Comparison of ENCODE assay signal across 23 cellular contexts in the genomic region with DNA sequence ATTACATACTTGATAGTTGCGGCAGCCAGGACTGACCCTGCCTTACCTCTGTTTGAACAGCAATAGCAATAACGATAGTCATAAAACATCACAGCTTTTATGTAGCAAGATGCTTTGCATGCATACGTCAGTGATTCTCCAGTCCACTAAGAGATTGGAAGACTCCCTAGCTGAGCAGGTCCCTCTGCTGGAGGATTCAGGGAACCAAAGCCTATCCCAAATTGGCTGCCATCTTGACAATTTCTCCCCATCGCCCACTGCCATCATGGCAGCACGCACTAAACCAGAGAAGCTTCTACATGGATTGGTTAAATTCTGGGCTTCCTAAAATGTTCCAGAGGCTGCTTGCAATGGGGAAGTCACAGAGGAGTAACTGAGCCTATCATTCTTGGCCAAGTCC.
DNase-seq lines count a peak whose midpoint lies in the region; ATAC-seq and TF ChIP-seq lines count a peak whose summit lies in the region.
"Had no signal": no experiment of that assay in that cellular context is flagged by ENCODE, and none has a peak within 500 bp of the region (broad histone marks: within the 10 kb centered on the region; RNA-seq: fewer than 3 reads in every experiment).

No MANE protein-coding gene starts in this region.

- H3K27ac Mint-ChIP-seq in HFFc6 (no peak overlapping the region), neural crest cell (ENCODE audit: unreplicated experiment) (no peak overlapping the region)
- H3K27ac Mint-ChIP-seq: CD4-positive, CD25-positive, alpha-beta regulatory T cell; natural killer cell treated with Interleukin-12 subunit alpha and Interleukin-12 subunit beta and Interleukin-15 and Interleukin-18, amount 100 ng/mL, for 72 hours had no signal

- H3K4me3 Mint-ChIP-seq in HFFc6 (no peak overlapping the region), neural crest cell (no peak overlapping the region)
- H3K4me3 Mint-ChIP-seq: CD4-positive, CD25-positive, alpha-beta regulatory T cell; natural killer cell treated with Interleukin-12 subunit alpha and Interleukin-12 subunit beta and Interleukin-15 and Interleukin-18, amount 100 ng/mL, for 72 hours had no signal

- H3K36me3 Mint-ChIP-seq in HFFc6 (ENCODE audit: low read depth) (no peaks in the 10 kb centered on the region), neural crest cell (ENCODE audit: low read depth) (no peaks in the 10 kb centered on the region)
- H3K36me3 Mint-ChIP-seq: CD4-positive, CD25-positive, alpha-beta regulatory T cell; natural killer cell treated with Interleukin-12 subunit alpha and Interleukin-12 subunit beta and Interleukin-15 and Interleukin-18, amount 100 ng/mL, for 72 hours had no signal

- H3K4me3 ChIP-seq in choroid plexus epithelial cell (ENCODE audit: low read depth, low read length), result no peak overlapping the region
- H3K4me3 ChIP-seq: ascending aorta, psoas muscle, thoracic aorta had no signal

- peak; percentile 63 for TF ChIP-seq CTCF in HFFc6 (IDR thresholded peaks at IDR 0.05)
- peak; percentile 47 for TF ChIP-seq CTCF in choroid plexus epithelial cell (conservative IDR thresholded peaks at IDR 0.05; ENCODE audit: low read depth, low read length)
- TF ChIP-seq CTCF in neural crest cell (conservative IDR thresholded peaks at IDR 0.05), result peak; percentile 18

- H3K9me3 Mint-ChIP-seq in HFFc6 (no peaks in the 10 kb centered on the region), neural crest cell (no peaks in the 10 kb centered on the region)
- H3K9me3 Mint-ChIP-seq: CD4-positive, CD25-positive, alpha-beta regulatory T cell; natural killer cell treated with Interleukin-12 subunit alpha and Interleukin-12 subunit beta and Interleukin-15 and Interleukin-18, amount 100 ng/mL, for 72 hours had no signal

- H3K27me3 Mint-ChIP-seq in HFFc6 (ENCODE audit: insufficient read depth) (no peaks in the 10 kb centered on the region), neural crest cell (ENCODE audit: low read depth) (peaks cover 9% of the 10 kb centered on the region)
- H3K27me3 Mint-ChIP-seq: CD4-positive, CD25-positive, alpha-beta regulatory T cell had no signal

- ATAC-seq in GM18520 (IDR thresholded peaks at IDR 0.05; ENCODE audit: unreplicated experiment), result no peak
- no peak for ATAC-seq in HG02884 (IDR thresholded peaks at IDR 0.05; ENCODE audit: unreplicated experiment)
- ATAC-seq: natural killer cell treated with Interleukin-12 subunit alpha and Interleukin-12 subunit beta and Interleukin-15 and Interleukin-18, amount 100 ng/mL, for 72 hours; psoas muscle had no signal

- DNase-seq in NCI-H510A (lab: John Stamatoyannopoulos, UW), result peak; percentile 6
- no peak for DNase-seq in NCI-H510A treated with DMSO at 0.1 percent for 48 hours (lab: John Stamatoyannopoulos, UW)
- no peak for DNase-seq in HFFc6
- DNase-seq in choroid plexus epithelial cell (ENCODE audit: low read depth), result peak; percentile 36
- no peak for DNase-seq in neural crest cell (ENCODE audit: low read depth, low spot score)
- no peak for DNase-seq in HPDE6-E6E7 (ENCODE audit: extremely low spot score)
- DNase-seq: activated CD4-positive, alpha-beta T cell treated with anti-CD3 and anti-CD28 coated beads, Interleukin-2, amount 50 U/mL, for 48 hours; activated naive CD4-positive, alpha-beta T cell; activated T-cell treated with anti-CD3 and anti-CD28 coated beads for 4 hours; CD4-positive, CD25-positive, alpha-beta regulatory T cell; DMS79 treated with DMSO at 0.1 percent for 48 hours; effector memory CD4-positive, alpha-beta T cell; hypothalamus; NCI-H1092 treated with DMSO at 0.1 percent for 48 hours; NCI-H2081 treated with DMSO at 0.1 percent for 48 hours; psoas muscle; stimulated activated CD4-positive, alpha-beta T cell treated with anti-CD3 and anti-CD28 coated beads, Interleukin-12 subunit alpha, Interleukin-12 subunit beta, amount 100 ng/mL, for 4 hours; T-helper 1 cell had no signal

- H3K4me1 Mint-ChIP-seq in HFFc6 (ENCODE audit: low read depth) (peaks cover 56% of the 10 kb centered on the region), neural crest cell (no peaks in the 10 kb centered on the region)
- H3K4me1 Mint-ChIP-seq: CD4-positive, CD25-positive, alpha-beta regulatory T cell had no signal

Comparison
In these comparisons a context has a peak if more than half of its experiments do, and no peak if none do; other contexts are left out.
1. DNase-seq: peak in NCI-H510A (single experiment) and choroid plexus epithelial cell (single experiment); none in NCI-H510A treated with DMSO at 0.1 percent for 48 hours (single experiment), HFFc6 (single experiment), neural crest cell (single experiment) and HPDE6-E6E7 (single experiment).
2. Peak in every context shown above with its lines, with median percentiles within 50 percentile points of each other: CTCF ChIP-seq.